In genomic region chr1:226125097-226125630, GRCh38 we compare ENCODE assay signal across 8 cellular contexts.
DNase-seq lines count a peak whose midpoint lies in the region; ATAC-seq lines count a peak whose summit lies in the region.

No MANE protein-coding gene starts in this region.

- ATAC-seq in HG03103 (IDR thresholded peaks at IDR 0.05; ENCODE audit: low read depth, unreplicated experiment) (peak; percentile 22), left lobe of liver (peak; percentile 73), HG03460 (IDR thresholded peaks at IDR 0.05; ENCODE audit: unreplicated experiment) (no peak)

- DNase-seq in GDM1 (lab: John Stamatoyannopoulos, UW), result peak; percentile 67
- peak; percentile 77 for DNase-seq in NCI-H510A treated with DMSO at 0.1 percent for 48 hours (lab: John Stamatoyannopoulos, UW)
- peak; percentile 88 for DNase-seq in activated CD4-positive, alpha-beta T cell treated with anti-CD3 and anti-CD28 coated beads for 24 hours (ENCODE audit: low read depth in 2 of 2)
- peak; percentile 93 for DNase-seq in cerebellar cortex (ENCODE audit: low spot score)
- peak; percentile 83 for DNase-seq in left lobe of liver (ENCODE audit: low spot score)
- DNase-seq in stimulated activated CD4-positive, alpha-beta T cell treated with anti-CD3 and anti-CD28 coated beads, Interleukin-4, amount 100 ng/mL, for 1 hour, result peak; percentile 91
